23 cellular contexts compared by ENCODE assay signal in the genomic region with DNA sequence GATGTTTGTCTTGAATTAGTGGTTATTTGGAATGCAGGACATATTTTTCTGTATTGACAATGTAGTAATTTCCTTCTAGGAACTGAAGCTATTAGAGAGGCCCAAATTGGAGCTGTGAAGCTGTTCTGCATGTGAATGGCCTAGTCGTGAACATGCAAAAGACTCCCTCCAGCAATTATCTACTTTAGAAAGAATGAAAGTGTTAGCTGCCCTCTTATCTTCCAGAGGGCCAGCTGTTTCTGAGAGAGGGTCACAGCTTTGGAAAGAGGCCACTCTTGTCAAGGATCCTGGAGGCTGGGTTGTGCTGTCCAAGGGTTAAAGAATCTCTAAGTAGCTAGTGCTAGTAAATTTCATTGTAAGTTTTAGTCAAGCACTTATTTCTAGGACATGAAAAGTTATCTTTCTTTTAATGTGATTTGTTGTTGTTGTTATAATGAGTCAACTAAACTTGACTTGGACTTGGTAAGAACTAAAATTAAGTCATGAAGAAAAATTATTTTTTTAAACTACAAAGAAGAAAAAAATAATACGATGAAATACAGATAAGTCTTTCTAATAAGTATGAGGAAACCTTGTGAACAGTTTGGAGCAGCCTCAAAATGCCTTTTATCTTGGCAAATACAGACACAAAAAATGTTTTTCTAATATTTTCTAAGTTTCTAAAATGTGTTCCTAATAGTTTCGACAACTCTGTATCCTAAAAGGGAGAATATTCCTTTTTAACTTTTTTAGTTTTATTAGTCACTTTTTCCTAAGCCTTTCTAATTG. TPM values are rescaled to one million over a fixed set of nuclear protein-coding genes. Genes with fewer than 3 reads are reported as not detected.
DNase-seq lines count a peak whose midpoint lies in the region; ATAC-seq and TF ChIP-seq lines count a peak whose summit lies in the region.
"Had no signal": no experiment of that assay in that cellular context is flagged by ENCODE, and none has a peak within 500 bp of the region (broad histone marks: within the 10 kb centered on the region; RNA-seq: fewer than 3 reads in every experiment).

No MANE protein-coding gene starts in this region.

- H3K9me3 ChIP-seq in breast epithelium (no peaks in the 10 kb centered on the region), left ventricle myocardium inferior (replicated peaks) (no peaks in the 10 kb centered on the region)
- H3K9me3 ChIP-seq: ascending aorta, BE2C, uterus had no signal

- DNase-seq in breast epithelium (ENCODE audit: low spot score in 2 of 2) (no peak), MCF 10A (ENCODE audit: unreplicated experiment) (no peak), dermis blood vessel endothelial cell (peak; percentile 5), left ventricle myocardium inferior (no peak), sciatic nerve (ENCODE audit: low spot score) (no peak), HCEC 1CT (no peak), NCI-H146 treated with DMSO at 0.1 percent for 48 hours (lab: John Stamatoyannopoulos, UW; ENCODE audit: unreplicated experiment) (no peak)
- DNase-seq: activated naive CD4-positive, alpha-beta T cell treated with anti-CD3 and anti-CD28 coated beads, Interleukin-2, amount 50 U/mL, for 16 hours; activated T-cell treated with anti-CD3 and anti-CD28 coated beads, Interleukin-2, amount 50 U/mL, for 48 hours; BE2C; COR-L47; DMS79 treated with DMSO at 0.1 percent for 48 hours; NCI-H1092 treated with DMSO at 0.1 percent for 48 hours; NCI-H2107; NCI-H510A treated with DMSO at 0.1 percent for 48 hours; stimulated activated CD4-positive, alpha-beta T cell treated with anti-CD3 and anti-CD28 coated beads, Interleukin-1b, Interleukin-23, amount 100 ng/mL, for 48 hours; uterus had no signal

- no peak overlapping the region for H3K27ac Mint-ChIP-seq in MCF 10A (ENCODE audit: low read depth, unreplicated experiment)
- H3K27ac Mint-ChIP-seq: progenitor cell of endocrine pancreas had no signal

- H3K4me3 ChIP-seq in breast epithelium: no peak overlapping the region
- no peak overlapping the region for H3K4me3 ChIP-seq in left ventricle myocardium inferior
- H3K4me3 ChIP-seq: ascending aorta, GM12878, uterus had no signal

- H3K36me3 Mint-ChIP-seq in MCF 10A (ENCODE audit: insufficient read depth, unreplicated experiment): no peaks in the 10 kb centered on the region
- H3K36me3 Mint-ChIP-seq: stimulated activated effector memory CD8-positive, alpha-beta T cell treated with anti-CD3 and anti-CD28 coated beads, Interleukin-12 subunit alpha, Interleukin-12 subunit beta, amount 100 ng/mL, for 72 hours had no signal

- no peak for TF ChIP-seq POLR2A in breast epithelium (IDR thresholded peaks at IDR 0.05)

- BruUV-seq in MCF 10A (replicated peaks; lab: Mats Ljungman, UMichigan): no TSS peak

- POLR2A ChIA-PET in MCF 10A (lab: Yijun Ruan, JAX): interaction anchor here (0.7 to 2.2 kb wide), 2 partner anchors 44 to 53 kb away, joined by 3 to 7 read pairs; no protein-coding TSS in a partner anchor

- H3K4me1 Mint-ChIP-seq in MCF 10A (ENCODE audit: insufficient read depth, unreplicated experiment): peaks cover 9% of the 10 kb centered on the region

- TF ChIP-seq CTCF in breast epithelium (IDR thresholded peaks at IDR 0.05) (no peak), MCF 10A (IDR thresholded peaks at IDR 0.05; ENCODE audit: unreplicated experiment) (no peak), left ventricle myocardium inferior (IDR thresholded peaks at IDR 0.05; ENCODE audit: borderline replicate concordance) (no peak)

- peak; percentile 48 for ATAC-seq in sciatic nerve
- ATAC-seq in GM19023 (IDR thresholded peaks at IDR 0.05; ENCODE audit: unreplicated experiment): no peak
- ATAC-seq: GM12878 had no signal

- no peaks in the 10 kb centered on the region for H3K4me1 ChIP-seq in breast epithelium
- H3K4me1 ChIP-seq in left ventricle myocardium inferior: peaks cover 28% of the 10 kb centered on the region
- H3K4me1 ChIP-seq: ascending aorta, BE2C, uterus had no signal

- no peaks in the 10 kb centered on the region for H3K27me3 Mint-ChIP-seq in MCF 10A (ENCODE audit: insufficient read depth, unreplicated experiment)

- CTCF ChIA-PET in MCF 10A (lab: Yijun Ruan, JAX): interaction anchor here (0.7 to 1.5 kb wide), 4 partner anchors 14 to 450 kb away, joined by 3 read pairs; no protein-coding TSS in a partner anchor

- peak overlapping the region; percentile 27 to 46 for H3K27ac ChIP-seq in breast epithelium
- peak overlapping the region; percentile 39 for H3K27ac ChIP-seq in left ventricle myocardium inferior (replicated peaks)
- H3K27ac ChIP-seq: ascending aorta had no signal

- intact Hi-C loops in breast epithelium (cut with DNase I; ENCODE audit: low total_unique reads): loop anchor here (10.0 kb wide), 1 partner anchor 1612 kb away; no protein-coding TSS in a partner anchor
- intact Hi-C loops in MCF 10A (cut with micrococcal nuclease): no loop called here
- intact Hi-C loops in left ventricle myocardium inferior (cut with micrococcal nuclease): no loop called here
- intact Hi-C loops in sciatic nerve (cut with DNase I): no loop called here

- H3K36me3 ChIP-seq in breast epithelium (no peaks in the 10 kb centered on the region), left ventricle myocardium inferior (peaks cover 8% of the 10 kb centered on the region)
- H3K36me3 ChIP-seq: ascending aorta, BE2C, uterus had no signal

- H3K27me3 ChIP-seq in breast epithelium (no peaks in the 10 kb centered on the region), left ventricle myocardium inferior (ENCODE audit: low read depth) (no peaks in the 10 kb centered on the region)
- H3K27me3 ChIP-seq: ascending aorta, BE2C, uterus had no signal

- H3K4me3 Mint-ChIP-seq in MCF 10A (ENCODE audit: unreplicated experiment): no peak overlapping the region
- H3K4me3 Mint-ChIP-seq: stimulated activated effector memory CD8-positive, alpha-beta T cell treated with anti-CD3 and anti-CD28 coated beads, Interleukin-12 subunit alpha, Interleukin-12 subunit beta, amount 100 ng/mL, for 72 hours had no signal

- H3K9me3 Mint-ChIP-seq in MCF 10A (ENCODE audit: unreplicated experiment): no peaks in the 10 kb centered on the region
- H3K9me3 Mint-ChIP-seq: neural crest cell; stimulated activated effector memory CD8-positive, alpha-beta T cell treated with anti-CD3 and anti-CD28 coated beads, Interleukin-12 subunit alpha, Interleukin-12 subunit beta, amount 100 ng/mL, for 72 hours had no signal

RNA-seq across cellular contexts. Expression of a gene that starts 36.8 kb away (rescaled TPM):
- total RNA-seq in breast epithelium (10 to 100 TPM in 2 of 3 donors, 1 to 10 TPM in 1; 7.5 to 17.3 (median 11.8) TPM), MCF 10A (2022) (not detected in 2 replicates), dermis blood vessel endothelial cell (84.1 and 175 TPM in 2 replicates), left ventricle myocardium inferior (4.4 TPM), sciatic nerve (11.8 TPM)
